15 cellular contexts compared by ENCODE assay signal in the genomic region with DNA sequence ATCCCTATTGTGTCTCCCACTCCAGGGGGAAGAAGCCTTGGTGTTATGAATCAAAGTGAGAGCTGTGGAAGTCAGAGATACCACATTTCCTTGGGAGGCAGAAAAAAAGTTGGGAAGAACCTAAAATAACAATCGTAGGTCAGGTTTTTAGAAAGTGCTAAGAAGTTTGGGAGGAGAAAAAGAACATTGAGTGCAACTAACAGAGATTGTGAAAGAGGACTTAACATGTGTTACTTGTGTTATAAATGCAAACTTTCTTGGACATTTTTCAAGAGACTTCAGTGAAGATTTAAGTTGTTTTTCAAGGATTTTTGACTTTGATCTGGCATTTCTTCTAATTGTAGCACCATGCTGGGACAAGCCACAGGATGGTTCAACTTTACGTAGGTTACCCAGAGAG. TPM values are rescaled to one million over a fixed set of nuclear protein-coding genes. Genes with fewer than 3 reads are reported as not detected.
A peak's percentile ranks its signal among the peaks of the same experiment; 100 is the strongest.
DNase-seq lines count a peak whose midpoint lies in the region; ATAC-seq and TF ChIP-seq lines count a peak whose summit lies in the region.
"Had no signal": no experiment of that assay in that cellular context is flagged by ENCODE, and none has a peak within 500 bp of the region (broad histone marks: within the 10 kb centered on the region; RNA-seq: fewer than 3 reads in every experiment).

No MANE protein-coding gene starts in this region.

- H3K4me3 Mint-ChIP-seq in activated T-cell treated with anti-CD3 and anti-CD28 coated beads, Interleukin-2, amount 50 U/mL, for 72 hours = peak overlapping the region in 1 of 2 donors; percentile 57
- peak overlapping the region; percentile 62 for H3K4me3 Mint-ChIP-seq in activated naive CD8-positive, alpha-beta T cell

- DNase-seq in activated T-cell treated with anti-CD3 and anti-CD28 coated beads, Interleukin-2, amount 50 U/mL, for 72 hours = no peak
- no peak for DNase-seq in activated T-cell treated with anti-CD3 and anti-CD28 coated beads, Interleukin-2, amount 50 U/mL, for 48 hours
- peak; percentile 52 for DNase-seq in iris pigment epithelial cell (ENCODE audit: low read depth)
- DNase-seq in tibial nerve (ENCODE audit: low spot score in 2 of 2) = no peak
- DNase-seq in left cardiac atrium = no peak
- DNase-seq: ACHN; activated CD4-positive, alpha-beta T cell treated with anti-CD3 and anti-CD28 coated beads, Interleukin-2, amount 50 U/mL, for 1 hour; GM23248; NCI-H2227 treated with DMSO at 0.1 percent for 48 hours; transverse colon had no signal

- 79 to 80% methylated on average over 2 of the region's 2 CpGs for WGBS in tibial nerve, 2 donors

- intact Hi-C loops in left cardiac atrium (cut with DNase I) = no loop called here

- no peak overlapping the region for H3K4me3 ChIP-seq in tibial nerve
- H3K4me3 ChIP-seq: GM23248, skin epidermis, transverse colon had no signal

- TF ChIP-seq CTCF in tibial nerve (IDR thresholded peaks at IDR 0.05) = no peak

- peak in 1 of 2 donors; percentile 53 for TF ChIP-seq EP300 in tibial nerve (IDR thresholded peaks at IDR 0.05)

- TF ChIP-seq POLR2A in tibial nerve (IDR thresholded peaks at IDR 0.05) = no peak

- H3K27me3 Mint-ChIP-seq in activated T-cell treated with anti-CD3 and anti-CD28 coated beads, Interleukin-2, amount 50 U/mL, for 72 hours (ENCODE audit: low read depth) = no peaks in the 10 kb centered on the region
- H3K27me3 Mint-ChIP-seq in activated naive CD8-positive, alpha-beta T cell = no peaks in the 10 kb centered on the region

- no peaks in the 10 kb centered on the region for H3K9me3 Mint-ChIP-seq in activated T-cell treated with anti-CD3 and anti-CD28 coated beads, Interleukin-2, amount 50 U/mL, for 72 hours
- no peaks in the 10 kb centered on the region for H3K9me3 Mint-ChIP-seq in activated naive CD8-positive, alpha-beta T cell (ENCODE audit: low read depth)

- H3K27ac ChIP-seq in tibial nerve = peak overlapping the region; percentile 27 to 79 (median 54)
- H3K27ac ChIP-seq: GM23248 had no signal

- H3K4me1 Mint-ChIP-seq in activated T-cell treated with anti-CD3 and anti-CD28 coated beads, Interleukin-2, amount 50 U/mL, for 72 hours (ENCODE audit: low read depth) = peaks cover 61% of the 10 kb centered on the region
- peaks cover 74% of the 10 kb centered on the region for H3K4me1 Mint-ChIP-seq in activated naive CD8-positive, alpha-beta T cell (ENCODE audit: low read depth)

- H3K36me3 Mint-ChIP-seq in activated T-cell treated with anti-CD3 and anti-CD28 coated beads, Interleukin-2, amount 50 U/mL, for 72 hours (ENCODE audit: insufficient read depth in 2 of 2) = peaks cover 28 to 61% of the 10 kb centered on the region in 2 donors
- H3K36me3 Mint-ChIP-seq in activated naive CD8-positive, alpha-beta T cell = peaks cover 50% of the 10 kb centered on the region

- H3K27me3 ChIP-seq in tibial nerve = no peaks in the 10 kb centered on the region
- H3K27me3 ChIP-seq: transverse colon had no signal

- peaks cover 0 to 3% (median 0%) of the 10 kb centered on the region in 3 donors for H3K36me3 ChIP-seq in tibial nerve
- H3K36me3 ChIP-seq: transverse colon had no signal

- peaks cover 0 to 41% (median 18%) of the 10 kb centered on the region in 4 donors for H3K4me1 ChIP-seq in tibial nerve

- no peak for ATAC-seq in activated T-cell treated with anti-CD3 and anti-CD28 coated beads, Interleukin-2, amount 50 U/mL, for 72 hours (replicated peaks in 1 of 2)
- ATAC-seq in HG02885 (IDR thresholded peaks at IDR 0.05; ENCODE audit: poor library complexity, unreplicated experiment) (no peak), HG02973 (IDR thresholded peaks at IDR 0.05; ENCODE audit: unreplicated experiment) (no peak), left cardiac atrium (no peak)

- peak overlapping the region; percentile 96 for H3K27ac Mint-ChIP-seq in activated T-cell treated with anti-CD3 and anti-CD28 coated beads, Interleukin-2, amount 50 U/mL, for 72 hours
- H3K27ac Mint-ChIP-seq in activated naive CD8-positive, alpha-beta T cell = peak overlapping the region; percentile 100

- H3K9me3 ChIP-seq in tibial nerve = no peaks in the 10 kb centered on the region
- H3K9me3 ChIP-seq: transverse colon had no signal

RNA-seq across cellular contexts. Expression of a gene that starts 7.8 kb away (rescaled TPM):
- 1 to 10 TPM; 3.8 to 4.0 TPM for total RNA-seq in activated T-cell treated with anti-CD3 and anti-CD28 coated beads, Interleukin-2, amount 50 U/mL, for 72 hours
- not detected for total RNA-seq in tibial nerve
- under 1 TPM; 0.18 to 0.44 TPM for total RNA-seq in left cardiac atrium
- total RNA-seq: GM23248 had no signal

RNA-seq across cellular contexts. Expression of a gene that starts 15.2 kb away (rescaled TPM):
- total RNA-seq in activated T-cell treated with anti-CD3 and anti-CD28 coated beads, Interleukin-2, amount 50 U/mL, for 72 hours = 100 to 1,000 TPM; 402 to 450 TPM
- total RNA-seq in tibial nerve = 100 to 1,000 TPM in 2 of 4 donors, 10 to 100 TPM in 2; 63.8 to 112 (median 89.4) TPM
- 100 to 1,000 TPM in 1 of 2 donors, 10 to 100 TPM in 1; 80.0 to 118 TPM for total RNA-seq in left cardiac atrium

RNA-seq across cellular contexts. Expression of a gene that starts 26.7 kb away (rescaled TPM):
- not detected for total RNA-seq in activated T-cell treated with anti-CD3 and anti-CD28 coated beads, Interleukin-2, amount 50 U/mL, for 72 hours
- total RNA-seq in tibial nerve (not detected), left cardiac atrium (not detected)
- total RNA-seq: GM23248, OCI-LY7, transverse colon had no signal
